8 cellular contexts compared by ENCODE assay signal in the genomic region with DNA sequence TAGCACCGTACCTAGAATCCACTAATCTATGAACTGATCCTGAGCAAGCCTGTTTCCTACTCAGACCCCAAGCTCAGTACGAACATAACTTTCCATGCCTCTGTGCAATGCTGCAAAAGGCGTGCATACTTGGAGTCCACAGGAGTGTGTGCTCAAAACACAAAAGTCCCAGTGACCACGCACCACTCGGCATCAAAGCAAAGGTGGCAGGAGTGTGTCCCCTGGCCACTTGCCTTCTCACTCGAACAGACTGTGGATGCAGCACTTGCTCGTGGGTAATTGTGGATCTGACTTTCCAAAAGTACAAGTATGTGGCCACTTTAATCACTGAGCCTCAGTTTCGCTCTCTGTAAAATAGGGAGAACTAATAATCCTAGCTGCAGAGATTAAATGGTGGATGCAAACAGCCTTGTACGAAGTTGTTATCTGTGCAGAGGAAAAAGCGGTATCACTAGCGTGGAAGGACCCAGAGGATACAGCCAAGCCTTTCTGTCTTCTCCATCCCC. TPM values are rescaled to one million over a fixed set of nuclear protein-coding genes. Genes with fewer than 3 reads are reported as not detected.
DNase-seq lines count a peak whose midpoint lies in the region; ATAC-seq and TF ChIP-seq lines count a peak whose summit lies in the region.

No MANE protein-coding gene starts in this region.

- no peak for ATAC-seq in left ventricle myocardium superior

- H3K4me3 ChIP-seq in right atrium auricular region (peak overlapping the region; percentile 65 to 67), cardiac fibroblast (replicated peaks in 1 of 2; ENCODE audit: low read depth in 2 of 2, low read length in 2 of 2) (peak overlapping the region; percentile 74 to 89), mucosa of rectum (ENCODE audit: low read length in 2 of 2) (peak overlapping the region; percentile 96 to 98)

- TF ChIP-seq CTCF in right atrium auricular region (IDR thresholded peaks at IDR 0.05) (no peak), cardiac fibroblast (IDR thresholded peaks at IDR 0.05; ENCODE audit: low read depth, low read length) (no peak)

- in situ Hi-C loops in ACHN (cut with HindIII; ENCODE audit: low pct_ligation_motif_present, low pct_unique_long_range_greater_than_20kb, low sequenced_read_pairs), result no loop called here

- H3K4me1 ChIP-seq in right atrium auricular region (peaks cover 0 to 17% of the 10 kb centered on the region in 2 donors), mucosa of rectum (ENCODE audit: control insufficient read depth in 2 of 2, insufficient read depth in 2 of 2, low read length in 2 of 2) (peaks cover 6 to 17% of the 10 kb centered on the region in 2 donors)

- DNase-seq in right atrium auricular region (ENCODE audit: low spot score) (no peak), left ventricle myocardium superior (no peak), cardiac fibroblast (ENCODE audit: low read depth in 2 of 2) (no peak), ACHN (no peak), NCI-H510A treated with DMSO at 0.1 percent for 48 hours (lab: John Stamatoyannopoulos, UW) (no peak), SIG-M5 (lab: John Stamatoyannopoulos, UW) (no peak)
- no peak for DNase-seq in stimulated activated naive CD4-positive, alpha-beta T cell (lab: John Stamatoyannopoulos, UW)

- no peaks in the 10 kb centered on the region for H3K27me3 ChIP-seq in right atrium auricular region
- no peaks in the 10 kb centered on the region for H3K27me3 ChIP-seq in mucosa of rectum (ENCODE audit: control insufficient read depth in 2 of 2, insufficient read depth in 2 of 2, low read length in 2 of 2)

- H3K27ac ChIP-seq in right atrium auricular region (peak overlapping the region; percentile 96 to 97), mucosa of rectum (ENCODE audit: low read depth in 2 of 2, low read length in 2 of 2) (peak overlapping the region; percentile 99 to 100)

- H3K36me3 ChIP-seq in right atrium auricular region (no peaks in the 10 kb centered on the region), mucosa of rectum (ENCODE audit: control insufficient read depth in 2 of 2, insufficient read depth in 2 of 2, low read length in 2 of 2) (no peaks in the 10 kb centered on the region)

- intact Hi-C loops in left ventricle myocardium superior (cut with micrococcal nuclease), result no loop called here

- H3K9me3 ChIP-seq in right atrium auricular region, result no peaks in the 10 kb centered on the region
- H3K9me3 ChIP-seq in mucosa of rectum (ENCODE audit: control insufficient read depth in 2 of 2, low read length in 2 of 2), result no peaks in the 10 kb centered on the region

- peak overlapping the region; percentile 92 to 99 for H3K9ac ChIP-seq in mucosa of rectum (ENCODE audit: low read depth in 1 of 2, low read length in 2 of 2)

RNA-seq across cellular contexts. Expression of gene KDM8, which starts 0.3 kb away (rescaled TPM):
- 1 to 10 TPM; 2.9 to 3.8 TPM for total RNA-seq in right atrium auricular region
- 3.7 TPM for total RNA-seq in left ventricle myocardium superior
